10 cellular contexts compared by ENCODE assay signal in the genomic region with DNA sequence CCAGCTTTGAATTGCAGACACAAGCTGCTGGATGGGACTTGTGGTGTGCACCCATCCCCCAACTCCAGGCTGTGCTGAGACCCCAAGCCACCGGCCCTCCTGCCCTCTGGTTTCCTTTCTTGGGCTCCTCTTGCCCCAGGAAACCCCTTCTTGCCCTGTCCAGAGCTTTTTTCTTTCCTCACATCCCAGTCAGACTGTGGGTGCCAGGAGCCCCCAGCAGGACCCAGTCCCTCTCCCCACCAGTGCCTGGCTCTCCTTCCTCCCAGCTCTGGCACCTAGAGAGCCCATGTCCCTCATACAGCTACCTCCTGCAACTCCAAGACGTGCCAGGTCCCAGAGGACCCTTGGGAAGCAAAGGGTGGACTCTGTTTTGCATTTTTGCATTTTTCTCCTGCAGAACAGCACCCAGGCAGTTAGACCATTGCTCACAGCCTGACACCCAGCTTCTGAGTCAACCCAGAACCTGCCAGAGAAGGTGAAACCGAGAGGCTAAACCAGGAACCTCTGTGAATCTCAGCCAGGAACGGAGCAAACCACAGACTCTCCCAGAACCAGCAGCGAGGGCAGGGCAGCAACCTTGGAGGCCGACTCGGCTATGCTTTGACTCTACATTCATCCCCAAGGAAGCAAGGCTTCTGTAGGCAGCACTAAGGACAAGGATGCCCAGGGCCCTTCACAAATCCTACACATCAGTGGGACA.
DNase-seq lines count a peak whose midpoint lies in the region; ATAC-seq and TF ChIP-seq lines count a peak whose summit lies in the region.
"Had no signal": no experiment of that assay in that cellular context is flagged by ENCODE, and none has a peak within 500 bp of the region (broad histone marks: within the 10 kb centered on the region; RNA-seq: fewer than 3 reads in every experiment).

No MANE protein-coding gene starts in this region.

- no peak for TF ChIP-seq CTCF in left ventricle myocardium inferior (IDR thresholded peaks at IDR 0.05; ENCODE audit: borderline replicate concordance)

- ATAC-seq in CD4-positive, CD25-positive, alpha-beta regulatory T cell (ENCODE audit: low read depth in 2 of 2): peak; percentile 37 to 38
- peak; percentile 88 for ATAC-seq in GM19438 (IDR thresholded peaks at IDR 0.05; ENCODE audit: low read depth, unreplicated experiment)
- peak; percentile 44 for ATAC-seq in esophagus mucosa

- peak overlapping the region in 2 of 3 donors; percentile 43 to 77 for H3K27ac Mint-ChIP-seq in CD4-positive, CD25-positive, alpha-beta regulatory T cell
- H3K27ac Mint-ChIP-seq: naive B cell had no signal

- intact Hi-C loops in left ventricle myocardium inferior (cut with micrococcal nuclease): no loop called here

- no peaks in the 10 kb centered on the region for H3K27me3 Mint-ChIP-seq in CD4-positive, CD25-positive, alpha-beta regulatory T cell
- H3K27me3 Mint-ChIP-seq: brain, naive B cell had no signal

- peak overlapping the region in 2 of 4 donors; percentile 16 to 55 for H3K4me3 Mint-ChIP-seq in CD4-positive, CD25-positive, alpha-beta regulatory T cell
- H3K4me3 Mint-ChIP-seq: brain, naive B cell had no signal

- peak in 1 of 3 donors; percentile 63 for DNase-seq in CD4-positive, CD25-positive, alpha-beta regulatory T cell
- DNase-seq in M059J (ENCODE audit: low read depth) (peak; percentile 83), COLO829 (ENCODE audit: low spot score) (no peak), left ventricle myocardium inferior (no peak), hypothalamus (lab: John Stamatoyannopoulos, UW) (no peak), superior temporal gyrus (ENCODE audit: extremely low spot score) (no peak)
- DNase-seq: naive B cell had no signal

- no peaks in the 10 kb centered on the region for H3K9me3 ChIP-seq in CD4-positive, CD25-positive, alpha-beta regulatory T cell (ENCODE audit: control insufficient read depth in 2 of 2, low read length in 2 of 2)
- H3K9me3 ChIP-seq in left ventricle myocardium inferior (replicated peaks): no peaks in the 10 kb centered on the region

- no peak overlapping the region for H3K27ac ChIP-seq in CD4-positive, CD25-positive, alpha-beta regulatory T cell (ENCODE audit: insufficient read depth, low read length, poor library complexity, severe bottlenecking)
- no peak overlapping the region for H3K27ac ChIP-seq in left ventricle myocardium inferior (replicated peaks)

- peaks cover 16% of the 10 kb centered on the region for H3K4me1 ChIP-seq in CD4-positive, CD25-positive, alpha-beta regulatory T cell (ENCODE audit: control insufficient read depth, insufficient read depth, low read length, poor library complexity, severe bottlenecking)
- H3K4me1 ChIP-seq in left ventricle myocardium inferior: peaks cover 8% of the 10 kb centered on the region

- H3K9me3 Mint-ChIP-seq in CD4-positive, CD25-positive, alpha-beta regulatory T cell: no peaks in the 10 kb centered on the region
- H3K9me3 Mint-ChIP-seq: naive B cell had no signal

- H3K27me3 ChIP-seq in CD4-positive, CD25-positive, alpha-beta regulatory T cell (ENCODE audit: control insufficient read depth, insufficient read depth, low read length): no peaks in the 10 kb centered on the region
- no peaks in the 10 kb centered on the region for H3K27me3 ChIP-seq in left ventricle myocardium inferior (ENCODE audit: low read depth)

- H3K4me1 Mint-ChIP-seq in CD4-positive, CD25-positive, alpha-beta regulatory T cell: peaks cover 3 to 20% (median 10%) of the 10 kb centered on the region in 4 donors
- H3K4me1 Mint-ChIP-seq: naive B cell had no signal

- H3K36me3 Mint-ChIP-seq in CD4-positive, CD25-positive, alpha-beta regulatory T cell: no peaks in the 10 kb centered on the region
- H3K36me3 Mint-ChIP-seq: brain, naive B cell had no signal

- no peaks in the 10 kb centered on the region for H3K36me3 ChIP-seq in CD4-positive, CD25-positive, alpha-beta regulatory T cell (ENCODE audit: control insufficient read depth, insufficient read depth, low read length)
- no peaks in the 10 kb centered on the region for H3K36me3 ChIP-seq in left ventricle myocardium inferior

- H3K4me3 ChIP-seq in CD4-positive, CD25-positive, alpha-beta regulatory T cell (ENCODE audit: low read depth, low read length): no peak overlapping the region
- no peak overlapping the region for H3K4me3 ChIP-seq in left ventricle myocardium inferior

Comparison
In these comparisons a context has a peak if more than half of its experiments do, and no peak if none do; other contexts are left out.
1. ATAC-seq: peak in every context shown above with its lines; median percentile 88 in GM19438; 44 in esophagus mucosa; 38 in CD4-positive, CD25-positive, alpha-beta regulatory T cell.